In genomic region chr17:9427460-9428315, GRCh38 we compare ENCODE assay signal across 18 cellular contexts.
A peak's percentile ranks its signal among the peaks of the same experiment; 100 is the strongest.
DNase-seq lines count a peak whose midpoint lies in the region; ATAC-seq, FAIRE-seq and TF ChIP-seq lines count a peak whose summit lies in the region.
"Had no signal": no experiment of that assay in that cellular context is flagged by ENCODE, and none has a peak within 500 bp of the region (broad histone marks: within the 10 kb centered on the region; RNA-seq: fewer than 3 reads in every experiment).

No MANE protein-coding gene starts in this region.

- H3K9ac ChIP-seq in IMR-90 (ENCODE audit: low read depth, low read length) = no peak overlapping the region
- no peak overlapping the region for H3K9ac ChIP-seq in mammary epithelial cell (ENCODE audit: insufficient read depth, low read length)
- H3K9ac ChIP-seq in MM.1S (ENCODE audit: low read length) = no peak overlapping the region

- peaks cover 10% of the 10 kb centered on the region for H3F3A ChIP-seq in MM.1S (ENCODE audit: insufficient read depth, low read length)

- no peak overlapping the region for H3K14ac ChIP-seq in IMR-90 (replicated peaks; ENCODE audit: low read depth, low read length)

- H3K9me1 ChIP-seq in IMR-90 (ENCODE audit: insufficient read depth, low read length) = no peaks in the 10 kb centered on the region; the same call in 1 of the 2 replicates

- WGBS in IMR-90 (ENCODE audit: extremely low coverage in 2 of 2, insufficient read length in 1 of 2), 2 experiments = 100% methylated on average over 1 of the region's 11 CpGs; no CpG with 5 or more reads in 1 of the 2 experiments
- 37% methylated on average over 10 of the region's 11 CpGs for WGBS in mammary epithelial cell (ENCODE audit: low coverage, missing lambda C conversion rate)
- WGBS in heart left ventricle, 4 donors = 61 to 70% (median 62%) methylated on average over 11 of the region's 11 CpGs
- WGBS in small intestine, 3 donors = 81 to 93% (median 93%) methylated on average over 11 of the region's 11 CpGs

- H2AK9ac ChIP-seq in IMR-90 (replicated peaks; ENCODE audit: low read depth, low read length, poor library complexity) = no peak overlapping the region

- H4K8ac ChIP-seq in IMR-90 (ENCODE audit: low read depth in 2 of 2, low read length in 2 of 2) = no peak overlapping the region

- POLR2A ChIA-PET in IMR-90 (lab: Charles Lee; ENCODE audit: unreplicated experiment) = no interaction called here

- H2BK5ac ChIP-seq in IMR-90 (ENCODE audit: low read depth, low read length, poor library complexity, severe bottlenecking) = no peak overlapping the region

- H3K4me1 ChIP-seq in IMR-90 (ENCODE audit: control insufficient read depth, insufficient read depth, low read length) = no peaks in the 10 kb centered on the region
- no peaks in the 10 kb centered on the region for H3K4me1 ChIP-seq in mammary epithelial cell (ENCODE audit: insufficient read depth, low read length)
- peaks cover 0 to 24% (median 11%) of the 10 kb centered on the region in 12 donors for H3K4me1 ChIP-seq in heart left ventricle
- H3K4me1 ChIP-seq in small intestine (ENCODE audit: control insufficient read depth in 2 of 2, insufficient read depth in 1 of 2, low read depth in 1 of 2, low read length in 1 of 2) = no peaks in the 10 kb centered on the region
- peaks cover 9% of the 10 kb centered on the region for H3K4me1 ChIP-seq in MM.1S (ENCODE audit: low read length)
- H3K4me1 ChIP-seq: BE2C had no signal

- H3K4me3 ChIP-seq in IMR-90 (ENCODE audit: insufficient read depth, low read depth, low read length) = no peak overlapping the region
- H3K4me3 ChIP-seq in mammary epithelial cell (replicated peaks in 1 of 3; ENCODE audit: insufficient read depth in 1 of 3, low read depth in 2 of 3, low read length in 3 of 3) = no peak overlapping the region
- no peak overlapping the region for H3K4me3 ChIP-seq in heart left ventricle
- H3K4me3 ChIP-seq in small intestine (ENCODE audit: low read depth in 1 of 2, low read length in 2 of 2) = no peak overlapping the region
- H3K4me3 ChIP-seq in MM.1S (ENCODE audit: low read length) = no peak overlapping the region
- H3K4me3 ChIP-seq: cardiac muscle cell, sigmoid colon had no signal

- no peak for TF ChIP-seq RAD21 in IMR-90 (IDR thresholded peaks at IDR 0.05; ENCODE audit: low read length)

- H3K18ac ChIP-seq in IMR-90 (ENCODE audit: low read depth, low read length) = no peak overlapping the region

- H3K79me2 ChIP-seq in mammary epithelial cell (ENCODE audit: insufficient read depth, low read length) (no peaks in the 10 kb centered on the region), MM.1S (ENCODE audit: low read length) (no peaks in the 10 kb centered on the region)

- TF ChIP-seq POLR2A in IMR-90 (IDR thresholded peaks at IDR 0.05; ENCODE audit: low read depth, low read length) = no peak
- no peak for TF ChIP-seq POLR2A in heart left ventricle (IDR thresholded peaks at IDR 0.05)

- no peaks in the 10 kb centered on the region for H3K27me3 ChIP-seq in IMR-90 (ENCODE audit: control insufficient read depth, insufficient read depth, low read length)
- H3K27me3 ChIP-seq in mammary epithelial cell (ENCODE audit: insufficient read depth, low read length) = no peaks in the 10 kb centered on the region
- H3K27me3 ChIP-seq in heart left ventricle = no peaks in the 10 kb centered on the region
- no peaks in the 10 kb centered on the region for H3K27me3 ChIP-seq in small intestine (ENCODE audit: control insufficient read depth in 2 of 2, insufficient read depth in 2 of 2, low read length in 2 of 2)
- H3K27me3 ChIP-seq in MM.1S (replicated peaks; ENCODE audit: insufficient read depth, low read length) = peaks cover 26% of the 10 kb centered on the region
- H3K27me3 ChIP-seq: BE2C, cardiac muscle cell, sigmoid colon had no signal

- no peak overlapping the region for H2BK15ac ChIP-seq in IMR-90 (ENCODE audit: low read depth, low read length)

- H2BK120ac ChIP-seq in IMR-90 (ENCODE audit: low read depth, low read length) = no peak overlapping the region

- H3K4me2 ChIP-seq in IMR-90 (ENCODE audit: low read depth, low read length) = no peak overlapping the region
- no peak overlapping the region for H3K4me2 ChIP-seq in mammary epithelial cell (ENCODE audit: insufficient read depth, low read depth, low read length)
- no peak overlapping the region for H3K4me2 ChIP-seq in MM.1S (ENCODE audit: low read depth, low read length)

- no peak overlapping the region for H4K91ac ChIP-seq in IMR-90 (ENCODE audit: insufficient read depth, low read depth, low read length)

- no peak for ATAC-seq in IMR-90 (ENCODE audit: low read depth)
- peak; percentile 39 to 88 (median 80) for ATAC-seq in heart left ventricle
- ATAC-seq in HG03460 (IDR thresholded peaks at IDR 0.05; ENCODE audit: unreplicated experiment) = no peak

- H3K9me3 ChIP-seq in IMR-90 (ENCODE audit: control insufficient read depth, insufficient read depth, low read length) (no peaks in the 10 kb centered on the region), mammary epithelial cell (replicated peaks; ENCODE audit: insufficient read depth, low read length) (no peaks in the 10 kb centered on the region), heart left ventricle (no peaks in the 10 kb centered on the region), small intestine (ENCODE audit: control insufficient read depth, low read depth) (no peaks in the 10 kb centered on the region), MM.1S (replicated peaks; ENCODE audit: insufficient read depth, low read length) (no peaks in the 10 kb centered on the region)
- H3K9me3 ChIP-seq: BE2C, sigmoid colon had no signal

- intact Hi-C loops in IMR-90 (cut with micrococcal nuclease) = no loop called here
- intact Hi-C loops in mammary epithelial cell (cut with micrococcal nuclease) = no loop called here
- intact Hi-C loops in heart left ventricle (cut with DNase I) = loop anchor here in 1 of 10 donors (10.0 kb wide), 1 partner anchor 53 kb away; no protein-coding TSS in a partner anchor

- no peak overlapping the region for H2AK5ac ChIP-seq in IMR-90 (ENCODE audit: low read depth, low read length)

- dilution Hi-C loops in IMR-90 (cut with HindIII; ENCODE audit: low sequenced_read_pairs, unreplicated experiment) = no loop called here
- dilution Hi-C loops in mammary epithelial cell (cut with HindIII; ENCODE audit: low sequenced_read_pairs) = no loop called here

- H3K4ac ChIP-seq in IMR-90 (ENCODE audit: low read depth, low read length) = no peak overlapping the region

- TF ChIP-seq CTCF in IMR-90 (conservative IDR thresholded peaks at IDR 0.05; ENCODE audit: low read depth, low read length) = no peak
- no peak for TF ChIP-seq CTCF in mammary epithelial cell (conservative IDR thresholded peaks at IDR 0.05 in 1 of 2, IDR thresholded peaks at IDR 0.05 in 1 of 2; ENCODE audit: extremely low read depth in 1 of 2, insufficient read depth in 1 of 2, low read depth in 1 of 2, low read length in 2 of 2)
- no peak for TF ChIP-seq CTCF in heart left ventricle (IDR thresholded peaks at IDR 0.05)
- TF ChIP-seq CTCF in MM.1S (IDR thresholded peaks at IDR 0.05; ENCODE audit: low read length) = no peak

- CTCF ChIA-PET in IMR-90 (lab: Yijun Ruan, JAX) (no interaction called here), mammary epithelial cell (lab: Charles Lee; ENCODE audit: low non-redundant PET) (no interaction called here)

- no peak overlapping the region for H3K56ac ChIP-seq in IMR-90 (ENCODE audit: extremely low read depth, insufficient read depth, low read length)

- no peak overlapping the region for H2BK20ac ChIP-seq in IMR-90 (ENCODE audit: low read depth, low read length)

- in situ Hi-C loops in IMR-90 (cut with MboI; ENCODE audit: low sequenced_read_pairs) = no loop called here
- in situ Hi-C loops in mammary epithelial cell (cut with MboI; ENCODE audit: low sequenced_read_pairs in 2 of 2) = no loop called here

- peak; percentile 41 for DNase-seq in IMR-90
- DNase-seq in mammary epithelial cell = peak; percentile 20
- DNase-seq in heart left ventricle = peak in 4 of 5 donors; percentile 20 to 59 (median 35)
- DNase-seq in renal cortical epithelial cell (ENCODE audit: low read depth) = peak; percentile 40
- DNase-seq in small intestine = no peak
- no peak for DNase-seq in MM.1S
- DNase-seq: activated naive CD8-positive, alpha-beta T cell treated with anti-CD3 and anti-CD28 coated beads for 36 hours; activated T-cell treated with anti-CD3 and anti-CD28 coated beads, Interleukin-2, amount 50 U/mL, for 1 hour; BE2C; effector CD4-positive, alpha-beta T cell; foreskin melanocyte; H7; NCI-H187 treated with DMSO at 0.1 percent for 48 hours; NCI-H526; sigmoid colon had no signal

- H2AFZ ChIP-seq in IMR-90 (replicated peaks; ENCODE audit: low read length, poor library complexity) (no peak overlapping the region), mammary epithelial cell (ENCODE audit: low read depth, low read length) (no peak overlapping the region), MM.1S (ENCODE audit: low read length) (no peak overlapping the region)

- no peaks in the 10 kb centered on the region for H3K79me1 ChIP-seq in IMR-90 (ENCODE audit: low read depth in 1 of 2, low read length in 2 of 2)

- H3K27ac ChIP-seq in IMR-90 (ENCODE audit: insufficient read depth, low read length) (no peak overlapping the region), mammary epithelial cell (ENCODE audit: insufficient read depth, low read depth, low read length) (no peak overlapping the region), heart left ventricle (peak overlapping the region in 3 of 12 donors; percentile 6 to 37 (median 30)), small intestine (ENCODE audit: low read depth in 1 of 2, low read length in 1 of 2) (no peak overlapping the region), MM.1S (ENCODE audit: low read length) (no peak overlapping the region)
- H3K27ac ChIP-seq: cardiac muscle cell had no signal

- H3K36me3 ChIP-seq in IMR-90 (ENCODE audit: control insufficient read depth, insufficient read depth, low read length) (no peaks in the 10 kb centered on the region), mammary epithelial cell (ENCODE audit: insufficient read depth, low read length) (no peaks in the 10 kb centered on the region), heart left ventricle (peaks cover 0 to 2% (median 0%) of the 10 kb centered on the region in 9 donors), small intestine (ENCODE audit: control insufficient read depth in 2 of 2, insufficient read depth in 2 of 2, low read length in 2 of 2) (no peaks in the 10 kb centered on the region), MM.1S (replicated peaks; ENCODE audit: insufficient read depth, low read length) (no peaks in the 10 kb centered on the region)
- H3K36me3 ChIP-seq: BE2C, cardiac muscle cell, sigmoid colon had no signal

- no peak overlapping the region for H4K5ac ChIP-seq in IMR-90 (ENCODE audit: low read depth, low read length)

- H3K9me2 ChIP-seq in MM.1S (replicated peaks; ENCODE audit: insufficient read depth, low read length) = no peaks in the 10 kb centered on the region

- H3K23ac ChIP-seq in IMR-90 (ENCODE audit: low read depth, low read length) = no peak overlapping the region

- no peak for FAIRE-seq in small intestine (lab: Jason Lieb, UNC)
- FAIRE-seq: TTC549 had no signal

- no peaks in the 10 kb centered on the region for H4K20me1 ChIP-seq in IMR-90 (ENCODE audit: insufficient read depth, low read length)
- no peaks in the 10 kb centered on the region for H4K20me1 ChIP-seq in mammary epithelial cell (ENCODE audit: insufficient read depth, low read length)
- peaks cover 9% of the 10 kb centered on the region for H4K20me1 ChIP-seq in MM.1S (ENCODE audit: insufficient read depth, low read length)

- BruUV-seq in IMR-90 (replicated peaks; lab: Mats Ljungman, UMichigan) (no TSS peak), mammary epithelial cell (replicated peaks; lab: Mats Ljungman, UMichigan) (no TSS peak)

Comparison
In these comparisons a context has a peak if more than half of its experiments do, and no peak if none do; other contexts are left out.
1. ATAC-seq: peak in heart left ventricle (4 of 4); none in IMR-90 (single experiment) and HG03460 (single experiment).
2. DNase-seq: peak in IMR-90 (single experiment), mammary epithelial cell (single experiment), heart left ventricle (4 of 5) and renal cortical epithelial cell (single experiment); none in small intestine (single experiment) and MM.1S (single experiment).